ENCODE assay signal across 19 cellular contexts in genomic region chr18:32067375-32068167, GRCh38. TPM values are rescaled to one million over a fixed set of nuclear protein-coding genes. Genes with fewer than 3 reads are reported as not detected.
DNase-seq lines count a peak whose midpoint lies in the region; ATAC-seq, FAIRE-seq and TF ChIP-seq lines count a peak whose summit lies in the region.
"Had no signal": no experiment of that assay in that cellular context is flagged by ENCODE, and none has a peak within 500 bp of the region (broad histone marks: within the 10 kb centered on the region; RNA-seq: fewer than 3 reads in every experiment).

No MANE protein-coding gene starts in this region.

- H3K27me3 ChIP-seq in right lobe of liver (no peaks in the 10 kb centered on the region), BE2C (no peaks in the 10 kb centered on the region), prostate gland (replicated peaks; ENCODE audit: insufficient read depth) (no peaks in the 10 kb centered on the region)

- no peaks in the 10 kb centered on the region for H3K9me3 Mint-ChIP-seq in activated naive CD8-positive, alpha-beta T cell (ENCODE audit: low read depth)
- H3K9me3 Mint-ChIP-seq in activated naive CD8-positive, alpha-beta T cell treated with anti-CD3 and anti-CD28 coated beads for 36 hours, result no peaks in the 10 kb centered on the region
- H3K9me3 Mint-ChIP-seq in stimulated activated effector memory CD8-positive, alpha-beta T cell treated with anti-CD3 and anti-CD28 coated beads, Interleukin-12 subunit alpha, Interleukin-12 subunit beta, amount 100 ng/mL, for 72 hours, result no peaks in the 10 kb centered on the region

- H3K4me1 ChIP-seq in right lobe of liver (peaks cover 0 to 8% (median 3%) of the 10 kb centered on the region in 4 donors), BE2C (no peaks in the 10 kb centered on the region), prostate gland (replicated peaks) (no peaks in the 10 kb centered on the region)

- H3K36me3 ChIP-seq in right lobe of liver (peaks cover 0 to 5% (median 0%) of the 10 kb centered on the region in 4 donors), BE2C (no peaks in the 10 kb centered on the region), prostate gland (no peaks in the 10 kb centered on the region)

- no peak for DNase-seq in activated naive CD8-positive, alpha-beta T cell treated with anti-CD3 and anti-CD28 coated beads for 36 hours
- DNase-seq in right lobe of liver (no peak), iPS-NIHi7 (ENCODE audit: extremely low spot score) (no peak), BE2C (no peak), prostate gland (ENCODE audit: low spot score) (no peak)
- no peak for DNase-seq in stimulated activated effector memory CD8-positive, alpha-beta T cell treated with anti-CD3 and anti-CD28 coated beads, Interleukin-12 subunit alpha, Interleukin-12 subunit beta, amount 100 ng/mL, for 72 hours (ENCODE audit: low spot score in 2 of 2)
- DNase-seq: ACHN, AML-193, Calu3, H7, IMR-90, Kasumi-1, NCI-H1105 treated with DMSO at 0.1 percent for 48 hours, NCI-H187, NCI-H69, Right ventricle myocardium superior had no signal

- TF ChIP-seq POLR2A in right lobe of liver (IDR thresholded peaks at IDR 0.05), result no peak
- no peak for TF ChIP-seq POLR2A in prostate gland (IDR thresholded peaks at IDR 0.05)

- intact Hi-C loops in right lobe of liver (cut with DNase I) (no loop called here), prostate gland (cut with DNase I) (no loop called here)

- TF ChIP-seq CTCF in right lobe of liver (IDR thresholded peaks at IDR 0.05), result no peak
- no peak for TF ChIP-seq CTCF in BE2C (IDR thresholded peaks at IDR 0.05; ENCODE audit: low read depth, low read length)
- TF ChIP-seq CTCF in prostate gland (IDR thresholded peaks at IDR 0.05), result no peak

- H3K27ac Mint-ChIP-seq in activated naive CD8-positive, alpha-beta T cell, result peak overlapping the region; percentile 75
- H3K27ac Mint-ChIP-seq in activated naive CD8-positive, alpha-beta T cell treated with anti-CD3 and anti-CD28 coated beads for 36 hours, result no peak overlapping the region
- peak overlapping the region; percentile 69 for H3K27ac Mint-ChIP-seq in stimulated activated effector memory CD8-positive, alpha-beta T cell treated with anti-CD3 and anti-CD28 coated beads, Interleukin-12 subunit alpha, Interleukin-12 subunit beta, amount 100 ng/mL, for 72 hours

- H3K9me3 ChIP-seq in right lobe of liver (no peaks in the 10 kb centered on the region), BE2C (no peaks in the 10 kb centered on the region), prostate gland (no peaks in the 10 kb centered on the region)

- peak; percentile 40 to 74 (median 54) for ATAC-seq in right lobe of liver
- ATAC-seq in stimulated activated effector memory CD8-positive, alpha-beta T cell treated with anti-CD3 and anti-CD28 coated beads, Interleukin-12 subunit alpha, Interleukin-12 subunit beta, amount 100 ng/mL, for 72 hours, result no peak

- peak; percentile 53 for FAIRE-seq in colon (lab: Jason Lieb, UNC)
- FAIRE-seq: RCC 7860 had no signal

- peaks cover 4% of the 10 kb centered on the region for H3K36me3 Mint-ChIP-seq in activated naive CD8-positive, alpha-beta T cell
- H3K36me3 Mint-ChIP-seq in activated naive CD8-positive, alpha-beta T cell treated with anti-CD3 and anti-CD28 coated beads for 36 hours, result peaks cover 9% of the 10 kb centered on the region
- peaks cover 72% of the 10 kb centered on the region for H3K36me3 Mint-ChIP-seq in stimulated activated effector memory CD8-positive, alpha-beta T cell treated with anti-CD3 and anti-CD28 coated beads, Interleukin-12 subunit alpha, Interleukin-12 subunit beta, amount 100 ng/mL, for 72 hours

- H3K4me3 ChIP-seq in right lobe of liver (no peak overlapping the region), BE2C (ENCODE audit: low read depth, low read length) (no peak overlapping the region), prostate gland (no peak overlapping the region)

- H3K27me3 Mint-ChIP-seq in activated naive CD8-positive, alpha-beta T cell, result no peaks in the 10 kb centered on the region
- H3K27me3 Mint-ChIP-seq in activated naive CD8-positive, alpha-beta T cell treated with anti-CD3 and anti-CD28 coated beads for 36 hours, result no peaks in the 10 kb centered on the region

- 50% methylated on average over 3 of the region's 3 CpGs for WGBS in right lobe of liver (ENCODE audit: insufficient coverage, low coverage, low lambda C conversion rate, missing lambda C conversion rate)
- WGBS in prostate gland, result 96% methylated on average over 3 of the region's 3 CpGs

- peak overlapping the region in 1 of 3 donors; percentile 5 for H3K27ac ChIP-seq in right lobe of liver
- no peak overlapping the region for H3K27ac ChIP-seq in prostate gland

- H3K4me3 Mint-ChIP-seq in activated naive CD8-positive, alpha-beta T cell, result no peak overlapping the region
- no peak overlapping the region for H3K4me3 Mint-ChIP-seq in activated naive CD8-positive, alpha-beta T cell treated with anti-CD3 and anti-CD28 coated beads for 36 hours
- no peak overlapping the region for H3K4me3 Mint-ChIP-seq in stimulated activated effector memory CD8-positive, alpha-beta T cell treated with anti-CD3 and anti-CD28 coated beads, Interleukin-12 subunit alpha, Interleukin-12 subunit beta, amount 100 ng/mL, for 72 hours

- peaks cover 13% of the 10 kb centered on the region for H3K4me1 Mint-ChIP-seq in activated naive CD8-positive, alpha-beta T cell (ENCODE audit: low read depth)
- H3K4me1 Mint-ChIP-seq in activated naive CD8-positive, alpha-beta T cell treated with anti-CD3 and anti-CD28 coated beads for 36 hours, result peaks cover 3% of the 10 kb centered on the region
- H3K4me1 Mint-ChIP-seq in stimulated activated effector memory CD8-positive, alpha-beta T cell treated with anti-CD3 and anti-CD28 coated beads, Interleukin-12 subunit alpha, Interleukin-12 subunit beta, amount 100 ng/mL, for 72 hours, result peaks cover 16% of the 10 kb centered on the region

RNA-seq across cellular contexts. Expression of gene RNF138, which starts 24.1 kb away (rescaled TPM):
- 100 to 1,000 TPM in 1 of 2 experiments, 10 to 100 TPM in 1; 95.9 to 107 TPM for total RNA-seq in activated naive CD8-positive, alpha-beta T cell treated with anti-CD3 and anti-CD28 coated beads for 36 hours
- total RNA-seq in right lobe of liver (10 to 100 TPM in 5 of 6 experiments, 1 to 10 TPM in 1; 9.3 to 17.5 (median 12.7) TPM), prostate gland (10 to 100 TPM; 25.4 to 72.9 TPM)
- polyA plus RNA-seq in BE2C (2012; ENCODE audit: insufficient read depth, insufficient read length, low read depth), result 22.3 TPM

RNA-seq across cellular contexts. Expression of gene RNF125, which starts 48.9 kb away (rescaled TPM):
- total RNA-seq in activated naive CD8-positive, alpha-beta T cell treated with anti-CD3 and anti-CD28 coated beads for 36 hours, result 10 to 100 TPM; 11.6 to 11.8 TPM
- total RNA-seq in right lobe of liver, result 10 to 100 TPM in 1 of 6 experiments, 1 to 10 TPM in 5; 2.9 to 14.1 (median 5.8) TPM
- polyA plus RNA-seq in BE2C (2012; ENCODE audit: insufficient read depth, insufficient read length, low read depth), result 0.08 TPM
- 1 to 10 TPM; 1.2 to 2.6 TPM for total RNA-seq in prostate gland
